18 cellular contexts compared by ENCODE assay signal in the genomic region with DNA sequence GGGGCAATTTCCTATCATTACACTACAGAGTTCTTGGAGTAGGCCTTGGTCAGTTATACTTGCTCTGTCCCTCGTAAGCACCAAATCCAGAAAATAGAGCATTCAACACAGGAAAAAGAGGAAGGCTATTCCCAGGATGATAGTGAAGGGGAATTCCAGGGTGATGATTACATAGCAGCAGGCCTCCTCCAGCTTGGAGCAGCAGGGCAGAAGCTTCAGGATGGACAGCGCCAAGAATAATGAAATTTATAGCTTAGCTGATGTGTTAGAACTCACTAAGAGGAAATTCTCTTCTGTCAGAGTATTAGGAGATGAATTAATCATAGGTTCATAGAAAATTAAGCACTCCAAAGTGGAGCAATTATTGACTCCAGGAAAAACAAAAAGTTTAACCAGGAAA. TPM values are rescaled to one million over a fixed set of nuclear protein-coding genes. Genes with fewer than 3 reads are reported as not detected.
DNase-seq lines count a peak whose midpoint lies in the region; ATAC-seq, FAIRE-seq and TF ChIP-seq lines count a peak whose summit lies in the region.
"Had no signal": no experiment of that assay in that cellular context is flagged by ENCODE, and none has a peak within 500 bp of the region (broad histone marks: within the 10 kb centered on the region; RNA-seq: fewer than 3 reads in every experiment).

No MANE protein-coding gene starts in this region.

- H3K36me3 Mint-ChIP-seq in astrocyte (ENCODE audit: low read depth, unreplicated experiment) = no peaks in the 10 kb centered on the region
- H3K36me3 Mint-ChIP-seq: type B pancreatic cell had no signal

- H3K27me3 ChIP-seq in H7 (ENCODE audit: control insufficient read depth, insufficient read depth, low read length) (no peaks in the 10 kb centered on the region; the same call in 1 of the 2 replicates), astrocyte (ENCODE audit: insufficient read depth, low read length) (no peaks in the 10 kb centered on the region)

- TF ChIP-seq POLR2A in A549 (IDR thresholded peaks at IDR 0.05; ENCODE audit: low read length) = no peak

- peaks cover 2% of the 10 kb centered on the region for H3K27me3 Mint-ChIP-seq in astrocyte (ENCODE audit: low read depth, unreplicated experiment)
- H3K27me3 Mint-ChIP-seq: activated B cell treated with CpG ODN at 0.5 μM for 24 hours; stimulated activated naive B cell treated with anti-CD40 and anti-IgM and Interleukin-4, amounts not matched to agents 10 μg/mL and 1 μg/mL and 100 μg/mL, for 72 hours had no signal

- H3K4me2 ChIP-seq in A549 (no peak overlapping the region), astrocyte (ENCODE audit: low read length) (no peak overlapping the region)

- H2AFZ ChIP-seq in astrocyte (ENCODE audit: low read depth, low read length) = no peak overlapping the region

- H3K27ac ChIP-seq in A549 (no peak overlapping the region), astrocyte (ENCODE audit: low read depth, low read length) (no peak overlapping the region)

- POLR2A ChIA-PET in A549 (lab: Yijun Ruan, JAX) = no interaction called here

- H3K9me3 ChIP-seq in A549 (peaks cover 13% of the 10 kb centered on the region; the same call in 2 of the 3 replicates), astrocyte (ENCODE audit: insufficient read depth, low read depth, low read length) (peaks cover 3% of the 10 kb centered on the region)

- H3K4me1 ChIP-seq in A549 (no peaks in the 10 kb centered on the region), astrocyte (ENCODE audit: insufficient read depth, low read length) (no peaks in the 10 kb centered on the region)

- peaks cover 13% of the 10 kb centered on the region for H3K9me3 Mint-ChIP-seq in astrocyte (ENCODE audit: unreplicated experiment)
- H3K9me3 Mint-ChIP-seq: type B pancreatic cell had no signal

- no peak overlapping the region for H3K9ac ChIP-seq in astrocyte (ENCODE audit: low read length)

- no peak for TF ChIP-seq CTCF in A549 (IDR thresholded peaks at IDR 0.05)
- no peak for TF ChIP-seq CTCF in astrocyte (IDR thresholded peaks at IDR 0.05; ENCODE audit: insufficient read depth, low read depth, low read length)

- H3K4me3 Mint-ChIP-seq in astrocyte (ENCODE audit: unreplicated experiment) = no peak overlapping the region
- H3K4me3 Mint-ChIP-seq: natural killer cell; stimulated activated naive B cell treated with anti-CD40 and anti-IgM and Interleukin-4, amounts not matched to agents 10 μg/mL and 1 μg/mL and 100 μg/mL, for 72 hours; T-helper 1 cell treated with Interleukin-12 subunit alpha and Interleukin-12 subunit beta and Interleukin-4 antibody, amounts not matched to agents 30 μg/mL and 1 μg/mL, for 36 hours; type B pancreatic cell had no signal

- CTCF ChIA-PET in A549 (lab: Yijun Ruan, JAX) = interaction anchor here (1.4 to 1.6 kb wide), 2 partner anchors 24 to 42 kb away, joined by 3 to 4 read pairs; no protein-coding TSS in a partner anchor

- H3K79me2 ChIP-seq in astrocyte (ENCODE audit: insufficient read depth, low read length) = no peaks in the 10 kb centered on the region

- no peaks in the 10 kb centered on the region for H3K4me1 Mint-ChIP-seq in astrocyte (ENCODE audit: low read depth, unreplicated experiment)
- H3K4me1 Mint-ChIP-seq: natural killer cell had no signal

- 17% methylated on average over 2 of the region's 2 CpGs for WGBS in A549 (ENCODE audit: missing lambda C conversion rate)

- no peak for TF ChIP-seq EP300 in A549 (IDR thresholded peaks at IDR 0.05)

- FAIRE-seq in A549 (lab: Jason Lieb, UNC) (no peak), astrocyte (lab: Jason Lieb, UNC) (no peak)
- FAIRE-seq: GM12878 had no signal

- no peak for TF ChIP-seq RAD21 in A549 (conservative IDR thresholded peaks at IDR 0.05 in 1 of 2, IDR thresholded peaks at IDR 0.05 in 1 of 2)

- no peak overlapping the region for H3K27ac Mint-ChIP-seq in astrocyte (ENCODE audit: unreplicated experiment)
- H3K27ac Mint-ChIP-seq: natural killer cell; T-helper 1 cell treated with Interleukin-12 subunit alpha and Interleukin-12 subunit beta and Interleukin-4 antibody, amounts not matched to agents 30 μg/mL and 1 μg/mL, for 36 hours; type B pancreatic cell had no signal

- DNase-seq in A549 (ENCODE audit: low read depth in 1 of 2, low spot score in 1 of 2) = no peak
- peak; percentile 17 for DNase-seq in H7
- DNase-seq in astrocyte (ENCODE audit: low read depth) = peak; percentile 41
- peak; percentile 40 for DNase-seq in iris pigment epithelial cell (ENCODE audit: low read depth)
- DNase-seq in retina = no peak
- DNase-seq in COR-L47 (lab: John Stamatoyannopoulos, UW) = no peak
- DNase-seq: activated B cell treated with CpG ODN at 0.5 μM for 24 hours; cerebellar nuclear complex; natural killer cell; NCI-H1930; Right ventricle myocardium superior; stimulated activated CD4-positive, alpha-beta T cell treated with anti-CD3 and anti-CD28 coated beads, Interleukin-12 subunit alpha, Interleukin-12 subunit beta, amount 100 ng/mL, for 4 hours; stimulated activated naive B cell treated with anti-CD40 and anti-IgM and Interleukin-4, amounts not matched to agents 10 μg/mL and 1 μg/mL and 100 μg/mL, for 72 hours had no signal

- no peaks in the 10 kb centered on the region for H4K20me1 ChIP-seq in astrocyte (ENCODE audit: insufficient read depth, low read length)

- H3K4me3 ChIP-seq in A549 (no peak overlapping the region), H7 (ENCODE audit: insufficient read depth, low read depth, low read length) (no peak overlapping the region), astrocyte (ENCODE audit: insufficient read depth, low read depth, low read length) (no peak overlapping the region)
- H3K4me3 ChIP-seq: GM12878 had no signal

- no peak for ATAC-seq in A549
- ATAC-seq in HG02852 (IDR thresholded peaks at IDR 0.05; ENCODE audit: unreplicated experiment) = no peak
- no peak for ATAC-seq in HG02870 (IDR thresholded peaks at IDR 0.05; ENCODE audit: unreplicated experiment)
- ATAC-seq: natural killer cell had no signal

- no peaks in the 10 kb centered on the region for H3K36me3 ChIP-seq in H7 (replicated peaks; ENCODE audit: control insufficient read depth, insufficient read depth, low read length)
- H3K36me3 ChIP-seq in astrocyte (ENCODE audit: insufficient read depth, low read length) = no peaks in the 10 kb centered on the region

TF ChIP-seq in A549, 52 proteins besides CTCF, POLR2A, EP300 and RAD21 (continues in another document):
- TF ChIP-seq, protein P1, sequence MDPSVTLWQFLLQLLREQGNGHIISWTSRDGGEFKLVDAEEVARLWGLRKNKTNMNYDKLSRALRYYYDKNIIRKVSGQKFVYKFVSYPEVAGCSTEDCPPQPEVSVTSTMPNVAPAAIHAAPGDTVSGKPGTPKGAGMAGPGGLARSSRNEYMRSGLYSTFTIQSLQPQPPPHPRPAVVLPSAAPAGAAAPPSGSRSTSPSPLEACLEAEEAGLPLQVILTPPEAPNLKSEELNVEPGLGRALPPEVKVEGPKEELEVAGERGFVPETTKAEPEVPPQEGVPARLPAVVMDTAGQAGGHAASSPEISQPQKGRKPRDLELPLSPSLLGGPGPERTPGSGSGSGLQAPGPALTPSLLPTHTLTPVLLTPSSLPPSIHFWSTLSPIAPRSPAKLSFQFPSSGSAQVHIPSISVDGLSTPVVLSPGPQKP (IDR thresholded peaks at IDR 0.05; ENCODE audit: low read depth, low read length) = no peak
- TF ChIP-seq RFX5 (IDR thresholded peaks at IDR 0.05) = no peak
- no peak for TF ChIP-seq KDM5A (IDR thresholded peaks at IDR 0.05)
- TF ChIP-seq RCOR1 (IDR thresholded peaks at IDR 0.05; ENCODE audit: low read depth, low read length) = no peak
- TF ChIP-seq BCL3 (IDR thresholded peaks at IDR 0.05) = no peak

RNA-seq across cellular contexts. Expression of gene SMAP2, which starts 10.8 kb away (rescaled TPM):
- polyA plus RNA-seq in A549 (2011; rRNA removed) (7.7 and 8.3 TPM in 2 replicates), A549 (2017; fragmentation: RNase III; extraction: RNeasy Plus Mini Kit Qiagen cat#74134 plus additional on column Dnase treatment) (6.4 to 7.2 TPM (median 7.1 TPM) in 3 replicates)
- polyA plus RNA-seq in A549 (2012; cell fraction: cytosol; rRNA removed) = 3.7 and 5.0 TPM in 2 replicates
- polyA plus RNA-seq in A549 (2012; cell fraction: nucleus; rRNA removed) = 4.8 and 7.2 TPM in 2 replicates
- 7.4 and 11.1 TPM in 2 replicates for polyA minus RNA-seq in A549 (2011; rRNA and poly(A)+ RNA removed)
- 9.5 and 12.4 TPM in 2 replicates for total RNA-seq in H7 (2014; rRNA removed; shearing (Covaris generic))
- total RNA-seq in astrocyte = 16.8 and 18.3 TPM in 2 replicates

RNA-seq across cellular contexts. Expression of gene COL9A2, which starts 45.6 kb away (rescaled TPM):
- polyA plus RNA-seq in A549 (2011; rRNA removed) = 0.08 and 0.16 TPM in 2 replicates
- 0.15 and 0.21 TPM in 2 replicates for polyA plus RNA-seq in A549 (2012; cell fraction: cytosol; rRNA removed)
- polyA plus RNA-seq in A549 (2012; cell fraction: nucleus; rRNA removed) = 0.40 and 0.60 TPM in 2 replicates
- 0.12 to 0.32 TPM (median 0.12 TPM) in 3 replicates for polyA plus RNA-seq in A549 (2017; fragmentation: RNase III; extraction: RNeasy Plus Mini Kit Qiagen cat#74134 plus additional on column Dnase treatment)
- polyA minus RNA-seq in A549 (2011; rRNA and poly(A)+ RNA removed) = 0.17 TPM in 1 of 2 replicates, not detected in the other
- total RNA-seq in H7 (2014; rRNA removed; shearing (Covaris generic)) = 17.6 and 23.8 TPM in 2 replicates
- 1.5 and 2.1 TPM in 2 replicates for total RNA-seq in astrocyte

Comparison
In these comparisons a context has a peak if more than half of its experiments do, and no peak if none do; other contexts are left out.
1. DNase-seq: peak in H7 (single experiment), astrocyte (single experiment) and iris pigment epithelial cell (single experiment); none in A549 (0 of 2), retina (single experiment) and COR-L47 (single experiment).